In genomic region chr11:45530776-45531175, GRCh38 we compare ENCODE assay signal across 15 cellular contexts.
DNase-seq lines count a peak whose midpoint lies in the region; ATAC-seq and TF ChIP-seq lines count a peak whose summit lies in the region.
"Had no signal": no experiment of that assay in that cellular context is flagged by ENCODE, and none has a peak within 500 bp of the region (broad histone marks: within the 10 kb centered on the region; RNA-seq: fewer than 3 reads in every experiment).

No MANE protein-coding gene starts in this region.

- no peak for TF ChIP-seq CTCF in glutamatergic neuron (IDR thresholded peaks at IDR 0.05; ENCODE audit: partially characterized antibody, unreplicated experiment)

- no peak overlapping the region for H3K4me3 Mint-ChIP-seq in glutamatergic neuron (ENCODE audit: unreplicated experiment)
- H3K4me3 Mint-ChIP-seq: B cell; CD8-positive, alpha-beta T cell; H9 had no signal

- H3K36me3 Mint-ChIP-seq in glutamatergic neuron (ENCODE audit: unreplicated experiment): no peaks in the 10 kb centered on the region
- H3K36me3 Mint-ChIP-seq: CD8-positive, alpha-beta T cell had no signal

- peak; percentile 24 for DNase-seq in NCI-H146 (lab: John Stamatoyannopoulos, UW)
- no peak for DNase-seq in NCI-H146 treated with DMSO at 0.1 percent for 48 hours (lab: John Stamatoyannopoulos, UW; ENCODE audit: unreplicated experiment)
- DNase-seq in NCI-H2171 (lab: John Stamatoyannopoulos, UW): peak; percentile 17
- peak; percentile 14 for DNase-seq in NCI-H774 (lab: John Stamatoyannopoulos, UW)
- no peak for DNase-seq in glutamatergic neuron
- no peak for DNase-seq in DMS53 (lab: John Stamatoyannopoulos, UW)
- no peak for DNase-seq in MV-4-11 (lab: John Stamatoyannopoulos, UW)
- DNase-seq: Calu3; CD8-positive, alpha-beta T cell; DMS79; GF-D8; H9; IMR-90 had no signal

- H3K27ac Mint-ChIP-seq in glutamatergic neuron (ENCODE audit: unreplicated experiment): peak overlapping the region; percentile 5
- H3K27ac Mint-ChIP-seq: B cell; CD8-positive, alpha-beta T cell; H9 had no signal

- peaks cover 17% of the 10 kb centered on the region for H3K4me1 Mint-ChIP-seq in glutamatergic neuron (ENCODE audit: low read depth, unreplicated experiment)
- H3K4me1 Mint-ChIP-seq: B cell had no signal

- peaks cover 9% of the 10 kb centered on the region for H3K27me3 Mint-ChIP-seq in glutamatergic neuron (ENCODE audit: unreplicated experiment)

- peaks cover 2% of the 10 kb centered on the region for H3K9me3 Mint-ChIP-seq in glutamatergic neuron (ENCODE audit: unreplicated experiment)
- H3K9me3 Mint-ChIP-seq: CD8-positive, alpha-beta T cell; H9 had no signal

- ATAC-seq in GM18867 (IDR thresholded peaks at IDR 0.05; ENCODE audit: unreplicated experiment): no peak
- ATAC-seq: CD8-positive, alpha-beta T cell had no signal

Comparison
In these comparisons a context has a peak if more than half of its experiments do, and no peak if none do; other contexts are left out.
1. DNase-seq: peak in NCI-H146 (single experiment), NCI-H2171 (single experiment) and NCI-H774 (single experiment); none in NCI-H146 treated with DMSO at 0.1 percent for 48 hours (single experiment), glutamatergic neuron (single experiment), DMS53 (single experiment) and MV-4-11 (single experiment).